In the genomic region with DNA sequence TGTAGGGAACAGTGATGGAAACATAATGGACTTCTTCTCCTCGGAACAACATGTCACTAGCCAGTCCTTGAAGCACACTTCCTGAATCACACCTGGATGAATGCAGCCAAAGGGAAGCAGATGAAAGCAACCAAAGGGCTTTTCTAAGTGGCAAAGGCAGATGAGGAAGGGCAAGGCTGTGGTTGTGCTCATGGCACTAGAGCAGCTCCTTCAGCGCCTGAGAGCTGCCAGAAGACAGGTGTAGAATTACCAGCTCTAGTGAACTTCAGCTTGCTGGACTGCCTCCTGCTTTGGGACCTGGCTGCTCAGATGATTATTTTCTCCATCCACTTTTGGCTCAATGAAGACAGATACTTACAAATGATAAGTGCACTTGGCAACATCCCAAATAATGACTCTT, we compare ENCODE assay signal across 21 cellular contexts.
A peak's percentile ranks its signal among the peaks of the same experiment; 100 is the strongest.
DNase-seq lines count a peak whose midpoint lies in the region; ATAC-seq, FAIRE-seq and TF ChIP-seq lines count a peak whose summit lies in the region.
"Had no signal": no experiment of that assay in that cellular context is flagged by ENCODE, and none has a peak within 500 bp of the region (broad histone marks: within the 10 kb centered on the region; RNA-seq: fewer than 3 reads in every experiment).

No MANE protein-coding gene starts in this region.

- 86 to 89% methylated on average over 2 of the region's 2 CpGs for WGBS in testis, 2 donors

- DNase-seq in DMS79 treated with DMSO at 0.1 percent for 48 hours (lab: John Stamatoyannopoulos, UW) (peak; percentile 100), NCI-H128 (lab: John Stamatoyannopoulos, UW; ENCODE audit: unreplicated experiment) (peak; percentile 48), NCI-H345 (lab: John Stamatoyannopoulos, UW) (peak; percentile 36), bronchial epithelial cell (ENCODE audit: low read depth) (no peak), brain microvascular endothelial cell (no peak), testis (no peak)
- DNase-seq: CD4-positive, alpha-beta memory T cell; DMS153; IMR-90; NCI-H1694 treated with DMSO at 0.1 percent for 48 hours; NCI-H2227 treated with DMSO at 0.1 percent for 48 hours; NCI-H748 treated with DMSO at 0.1 percent for 48 hours; OCI-M1; Right ventricle myocardium superior had no signal

- intact Hi-C loops in testis (cut with DNase I; ENCODE audit: low total_unique reads) = no loop called here

- H3K27ac ChIP-seq in brain microvascular endothelial cell (no peak overlapping the region), testis (no peak overlapping the region)
- H3K27ac ChIP-seq: BLaER1, SK-N-MC had no signal

- H3K4me3 ChIP-seq in bronchial epithelial cell (ENCODE audit: low read depth, low read length) (no peak overlapping the region), brain microvascular endothelial cell (ENCODE audit: low read depth, low read length) (no peak overlapping the region), testis (no peak overlapping the region)
- H3K4me3 ChIP-seq: BLaER1, SK-N-MC had no signal

- H3K4me1 ChIP-seq in testis = no peaks in the 10 kb centered on the region
- H3K4me1 ChIP-seq: BLaER1 had no signal

- H3K9me3 ChIP-seq in testis = no peaks in the 10 kb centered on the region
- H3K9me3 ChIP-seq: BLaER1 had no signal

- H3K27me3 ChIP-seq in bronchial epithelial cell (ENCODE audit: control insufficient read depth, insufficient read depth, low read length) (no peaks in the 10 kb centered on the region), brain microvascular endothelial cell (replicated peaks) (no peaks in the 10 kb centered on the region), testis (no peaks in the 10 kb centered on the region)
- H3K27me3 ChIP-seq: BLaER1 had no signal

- no peak for ATAC-seq in GM21447 (IDR thresholded peaks at IDR 0.05; ENCODE audit: unreplicated experiment)
- no peak for ATAC-seq in HG02870 (IDR thresholded peaks at IDR 0.05; ENCODE audit: unreplicated experiment)

- TF ChIP-seq POLR2A in testis (IDR thresholded peaks at IDR 0.05) = no peak

- peak; percentile 70 for FAIRE-seq in bronchial epithelial cell (lab: Jason Lieb, UNC)
- FAIRE-seq: GM12892, GM18507, HTR-8/SVneo had no signal

- in situ Hi-C loops in brain microvascular endothelial cell (cut with HindIII; ENCODE audit: low pct_ligation_motif_present, low sequenced_read_pairs) = no loop called here

- no peak for TF ChIP-seq CTCF in bronchial epithelial cell (IDR thresholded peaks at IDR 0.05; ENCODE audit: insufficient read depth, low read length, severe bottlenecking)
- no peak for TF ChIP-seq CTCF in brain microvascular endothelial cell (IDR thresholded peaks at IDR 0.05; ENCODE audit: low read depth, low read length, missing control alignments)
- no peak for TF ChIP-seq CTCF in testis (IDR thresholded peaks at IDR 0.05)

- H3K36me3 ChIP-seq in bronchial epithelial cell (ENCODE audit: control insufficient read depth, insufficient read depth, low read length) (no peaks in the 10 kb centered on the region), brain microvascular endothelial cell (replicated peaks) (no peaks in the 10 kb centered on the region), testis (ENCODE audit: low read depth, missing control alignments) (no peaks in the 10 kb centered on the region)
- H3K36me3 ChIP-seq: BLaER1 had no signal

Comparison
In these comparisons a context has a peak if more than half of its experiments do, and no peak if none do; other contexts are left out.
1. DNase-seq: peak in DMS79 treated with DMSO at 0.1 percent for 48 hours (single experiment), NCI-H128 (single experiment) and NCI-H345 (single experiment); none in bronchial epithelial cell (single experiment), brain microvascular endothelial cell (single experiment) and testis (single experiment).